In genomic region chr10:59879363-59879935, GRCh38 we compare ENCODE assay signal across 10 cellular contexts. TPM values are rescaled to one million over a fixed set of nuclear protein-coding genes. Genes with fewer than 3 reads are reported as not detected.
A peak's percentile ranks its signal among the peaks of the same experiment; 100 is the strongest.
DNase-seq lines count a peak whose midpoint lies in the region; ATAC-seq and TF ChIP-seq lines count a peak whose summit lies in the region.
"Had no signal": no experiment of that assay in that cellular context is flagged by ENCODE, and none has a peak within 500 bp of the region (broad histone marks: within the 10 kb centered on the region; RNA-seq: fewer than 3 reads in every experiment).

No MANE protein-coding gene starts in this region.

- ATAC-seq in GM18858 (IDR thresholded peaks at IDR 0.05; ENCODE audit: unreplicated experiment) (peak; percentile 40), GM21529 (IDR thresholded peaks at IDR 0.05; ENCODE audit: unreplicated experiment) (peak; percentile 51), HG03378 (IDR thresholded peaks at IDR 0.05; ENCODE audit: unreplicated experiment) (peak; percentile 42), HG02571 (IDR thresholded peaks at IDR 0.05; ENCODE audit: unreplicated experiment) (no peak), body of pancreas (no peak)
- peak; percentile 56 for ATAC-seq in effector memory CD8-positive, alpha-beta T cell (replicated peaks)

- peaks cover 7% of the 10 kb centered on the region for H3K36me3 Mint-ChIP-seq in effector memory CD8-positive, alpha-beta T cell (ENCODE audit: insufficient read depth)

- H3K36me3 ChIP-seq in BE2C (no peaks in the 10 kb centered on the region; the same call in 1 of the 2 replicates), body of pancreas (replicated peaks in 1 of 2; ENCODE audit: insufficient read depth in 1 of 2, low read depth in 2 of 2) (no peaks in the 10 kb centered on the region)
- H3K36me3 ChIP-seq: ovary had no signal

- DNase-seq in effector memory CD8-positive, alpha-beta T cell = no peak
- no peak for DNase-seq in NCI-H187 treated with DMSO at 0.1 percent for 48 hours (lab: John Stamatoyannopoulos, UW)
- DNase-seq in BE2C = no peak
- DNase-seq in body of pancreas = no peak
- DNase-seq: dorsolateral prefrontal cortex, ovary had no signal

- WGBS in body of pancreas, 2 donors = 35 to 49% methylated on average over 4 of the region's 4 CpGs

- peaks cover 5% of the 10 kb centered on the region; the same call in 1 of the 2 replicates for H3K4me1 ChIP-seq in BE2C
- peaks cover 56% of the 10 kb centered on the region for H3K4me1 ChIP-seq in body of pancreas

- no peak for TF ChIP-seq CTCF in BE2C (IDR thresholded peaks at IDR 0.05; ENCODE audit: low read depth, low read length)
- TF ChIP-seq CTCF in body of pancreas (IDR thresholded peaks at IDR 0.05) = no peak

- H3K4me3 ChIP-seq in BE2C (ENCODE audit: low read depth, low read length) = no peak overlapping the region
- no peak overlapping the region for H3K4me3 ChIP-seq in body of pancreas
- H3K4me3 ChIP-seq: dorsolateral prefrontal cortex, ovary had no signal

- no peak overlapping the region for H3K27ac ChIP-seq in body of pancreas
- H3K27ac ChIP-seq: dorsolateral prefrontal cortex, ovary had no signal

- peak overlapping the region; percentile 1 to 68 for H3K27ac Mint-ChIP-seq in effector memory CD8-positive, alpha-beta T cell

- H3K27me3 ChIP-seq in BE2C (no peaks in the 10 kb centered on the region), body of pancreas (no peaks in the 10 kb centered on the region)
- H3K27me3 ChIP-seq: dorsolateral prefrontal cortex, ovary had no signal

- H3K9me3 Mint-ChIP-seq in effector memory CD8-positive, alpha-beta T cell = no peaks in the 10 kb centered on the region

- no peaks in the 10 kb centered on the region for H3K9me3 ChIP-seq in BE2C
- H3K9me3 ChIP-seq in body of pancreas = no peaks in the 10 kb centered on the region
- H3K9me3 ChIP-seq: ovary had no signal

- peaks cover 31 to 63% of the 10 kb centered on the region in 2 donors for H3K4me1 Mint-ChIP-seq in effector memory CD8-positive, alpha-beta T cell (ENCODE audit: low read depth in 2 of 2)

- H3K27me3 Mint-ChIP-seq in effector memory CD8-positive, alpha-beta T cell = no peaks in the 10 kb centered on the region

- no peak for TF ChIP-seq POLR2A in body of pancreas (IDR thresholded peaks at IDR 0.05)

- intact Hi-C loops in body of pancreas (cut with DNase I) = no loop called here

- H3K4me3 Mint-ChIP-seq in effector memory CD8-positive, alpha-beta T cell = peak overlapping the region; percentile 0 to 64

RNA-seq across cellular contexts. Expression of gene CCDC6, which starts 26.9 kb away (rescaled TPM):
- 11.4 TPM for polyA plus RNA-seq in BE2C (2012; ENCODE audit: insufficient read depth, insufficient read length, low read depth)
- 10 to 100 TPM; 26.7 to 35.8 TPM for total RNA-seq in body of pancreas

Comparison
In these comparisons a context has a peak if more than half of its experiments do, and no peak if none do; other contexts are left out.
1. ATAC-seq: peak in GM18858 (single experiment), GM21529 (single experiment), HG03378 (single experiment) and effector memory CD8-positive, alpha-beta T cell (single experiment); none in HG02571 (single experiment) and body of pancreas (single experiment).